In the genomic region with DNA sequence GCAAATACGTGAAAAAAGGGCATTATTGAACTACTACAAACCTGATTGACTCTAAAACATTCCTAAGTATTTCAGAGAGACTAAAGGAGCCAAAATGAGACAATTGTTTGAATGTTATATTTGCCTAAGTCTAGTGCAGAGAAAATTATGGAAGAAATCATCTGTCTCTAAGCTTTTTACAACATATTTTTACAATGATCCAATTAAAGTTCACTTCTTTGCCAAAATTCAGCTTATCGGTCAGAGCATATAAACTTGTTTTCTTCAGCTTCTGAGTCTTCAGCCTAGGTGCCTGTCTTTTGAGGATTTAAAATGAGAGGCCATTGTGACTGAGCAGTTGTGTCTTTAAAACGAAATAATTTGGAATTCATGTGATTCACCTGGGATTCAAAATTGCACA, we compare ENCODE assay signal across 1 cellular context.
TF ChIP-seq lines count a peak whose summit lies in the region.

No MANE protein-coding gene starts in this region.

TF ChIP-seq in WTC11, 78 proteins besides CTCF, POLR2A, EP300 and RAD21 (continued from another document):
- TF ChIP-seq EMX1 (CRISPR knock-in tag; IDR thresholded peaks at IDR 0.05) = no peak
- TF ChIP-seq, protein P1, sequence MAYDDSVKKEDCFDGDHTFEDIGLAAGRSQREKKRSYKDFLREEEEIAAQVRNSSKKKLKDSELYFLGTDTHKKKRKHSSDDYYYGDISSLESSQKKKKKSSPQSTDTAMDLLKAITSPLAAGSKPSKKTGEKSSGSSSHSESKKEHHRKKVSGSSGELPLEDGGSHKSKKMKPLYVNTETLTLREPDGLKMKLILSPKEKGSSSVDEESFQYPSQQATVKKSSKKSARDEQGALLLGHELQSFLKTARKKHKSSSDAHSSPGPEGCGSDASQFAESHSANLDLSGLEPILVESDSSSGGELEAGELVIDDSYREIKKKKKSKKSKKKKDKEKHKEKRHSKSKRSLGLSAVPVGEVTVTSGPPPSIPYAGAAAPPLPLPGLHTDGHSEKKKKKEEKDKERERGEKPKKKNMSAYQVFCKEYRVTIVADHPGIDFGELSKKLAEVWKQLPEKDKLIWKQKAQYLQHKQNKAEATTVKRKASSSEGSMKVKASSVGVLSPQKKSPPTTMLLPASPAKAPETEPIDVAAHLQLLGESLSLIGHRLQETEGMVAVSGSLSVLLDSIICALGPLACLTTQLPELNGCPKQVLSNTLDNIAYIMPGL (CRISPR knock-in tag; IDR thresholded peaks at IDR 0.05) = no peak
- TF ChIP-seq, protein P2, sequence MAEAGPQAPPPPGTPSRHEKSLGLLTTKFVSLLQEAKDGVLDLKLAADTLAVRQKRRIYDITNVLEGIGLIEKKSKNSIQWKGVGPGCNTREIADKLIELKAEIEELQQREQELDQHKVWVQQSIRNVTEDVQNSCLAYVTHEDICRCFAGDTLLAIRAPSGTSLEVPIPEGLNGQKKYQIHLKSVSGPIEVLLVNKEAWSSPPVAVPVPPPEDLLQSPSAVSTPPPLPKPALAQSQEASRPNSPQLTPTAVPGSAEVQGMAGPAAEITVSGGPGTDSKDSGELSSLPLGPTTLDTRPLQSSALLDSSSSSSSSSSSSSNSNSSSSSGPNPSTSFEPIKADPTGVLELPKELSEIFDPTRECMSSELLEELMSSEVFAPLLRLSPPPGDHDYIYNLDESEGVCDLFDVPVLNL (CRISPR knock-in tag; IDR thresholded peaks at IDR 0.05; ENCODE audit: borderline replicate concordance, low read depth) = no peak
- TF ChIP-seq ZNF396 (CRISPR knock-in tag; IDR thresholded peaks at IDR 0.05; ENCODE audit: borderline replicate concordance) = no peak
- TF ChIP-seq, protein P3, sequence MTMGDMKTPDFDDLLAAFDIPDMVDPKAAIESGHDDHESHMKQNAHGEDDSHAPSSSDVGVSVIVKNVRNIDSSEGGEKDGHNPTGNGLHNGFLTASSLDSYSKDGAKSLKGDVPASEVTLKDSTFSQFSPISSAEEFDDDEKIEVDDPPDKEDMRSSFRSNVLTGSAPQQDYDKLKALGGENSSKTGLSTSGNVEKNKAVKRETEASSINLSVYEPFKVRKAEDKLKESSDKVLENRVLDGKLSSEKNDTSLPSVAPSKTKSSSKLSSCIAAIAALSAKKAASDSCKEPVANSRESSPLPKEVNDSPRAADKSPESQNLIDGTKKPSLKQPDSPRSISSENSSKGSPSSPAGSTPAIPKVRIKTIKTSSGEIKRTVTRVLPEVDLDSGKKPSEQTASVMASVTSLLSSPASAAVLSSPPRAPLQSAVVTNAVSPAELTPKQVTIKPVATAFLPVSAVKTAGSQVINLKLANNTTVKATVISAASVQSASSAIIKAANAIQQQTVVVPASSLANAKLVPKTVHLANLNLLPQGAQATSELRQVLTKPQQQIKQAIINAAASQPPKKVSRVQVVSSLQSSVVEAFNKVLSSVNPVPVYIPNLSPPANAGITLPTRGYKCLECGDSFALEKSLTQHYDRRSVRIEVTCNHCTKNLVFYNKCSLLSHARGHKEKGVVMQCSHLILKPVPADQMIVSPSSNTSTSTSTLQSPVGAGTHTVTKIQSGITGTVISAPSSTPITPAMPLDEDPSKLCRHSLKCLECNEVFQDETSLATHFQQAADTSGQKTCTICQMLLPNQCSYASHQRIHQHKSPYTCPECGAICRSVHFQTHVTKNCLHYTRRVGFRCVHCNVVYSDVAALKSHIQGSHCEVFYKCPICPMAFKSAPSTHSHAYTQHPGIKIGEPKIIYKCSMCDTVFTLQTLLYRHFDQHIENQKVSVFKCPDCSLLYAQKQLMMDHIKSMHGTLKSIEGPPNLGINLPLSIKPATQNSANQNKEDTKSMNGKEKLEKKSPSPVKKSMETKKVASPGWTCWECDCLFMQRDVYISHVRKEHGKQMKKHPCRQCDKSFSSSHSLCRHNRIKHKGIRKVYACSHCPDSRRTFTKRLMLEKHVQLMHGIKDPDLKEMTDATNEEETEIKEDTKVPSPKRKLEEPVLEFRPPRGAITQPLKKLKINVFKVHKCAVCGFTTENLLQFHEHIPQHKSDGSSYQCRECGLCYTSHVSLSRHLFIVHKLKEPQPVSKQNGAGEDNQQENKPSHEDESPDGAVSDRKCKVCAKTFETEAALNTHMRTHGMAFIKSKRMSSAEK (CRISPR knock-in tag; IDR thresholded peaks at IDR 0.05; ENCODE audit: borderline replicate concordance) = no peak
- TF ChIP-seq, protein P4, sequence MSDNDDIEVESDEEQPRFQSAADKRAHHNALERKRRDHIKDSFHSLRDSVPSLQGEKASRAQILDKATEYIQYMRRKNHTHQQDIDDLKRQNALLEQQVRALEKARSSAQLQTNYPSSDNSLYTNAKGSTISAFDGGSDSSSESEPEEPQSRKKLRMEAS (CRISPR knock-in tag; IDR thresholded peaks at IDR 0.05) = no peak
TF ChIP-seq in WTC11: peak in this region for 0.
